9 cellular contexts compared by ENCODE assay signal in the genomic region with DNA sequence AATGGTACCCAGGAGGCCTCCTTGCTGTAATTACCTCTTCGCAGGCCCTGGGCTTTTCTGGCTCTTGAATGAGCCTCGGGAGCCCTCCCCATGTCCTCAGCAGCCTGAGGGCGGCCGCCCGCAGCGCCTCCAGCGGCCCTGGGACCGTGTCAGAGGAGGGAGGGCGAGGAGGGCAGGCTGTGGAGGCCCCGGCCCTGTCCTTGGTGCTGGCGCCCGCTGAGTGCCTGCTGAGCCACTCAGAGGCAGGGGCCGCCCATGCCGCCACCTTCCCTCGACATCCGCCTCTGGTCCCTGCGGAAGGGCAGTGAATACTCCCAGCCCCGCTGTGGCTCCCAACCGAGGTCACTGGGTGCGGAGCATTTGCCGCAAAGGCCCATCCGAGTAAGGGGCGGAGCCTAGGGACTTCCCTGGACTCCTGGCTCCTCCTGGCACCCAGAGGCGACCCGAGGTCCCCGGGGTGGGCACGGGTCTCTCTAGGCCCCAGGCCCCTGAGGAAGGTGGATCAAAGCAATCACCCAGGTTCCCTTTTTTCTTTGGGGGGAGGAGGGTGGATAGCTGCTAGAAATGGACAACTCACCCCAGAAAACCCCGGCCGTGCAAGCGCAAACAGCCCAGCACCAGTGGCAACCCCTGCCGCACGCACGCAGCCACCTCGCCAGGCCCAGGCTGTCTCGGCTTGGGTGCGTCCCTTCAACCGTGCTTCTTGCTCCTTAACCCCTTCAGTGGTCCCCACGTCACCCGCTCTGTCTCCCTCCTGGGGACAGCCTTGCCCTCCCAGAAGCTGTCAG. TPM values are rescaled to one million over a fixed set of nuclear protein-coding genes. Genes with fewer than 3 reads are reported as not detected.
DNase-seq lines count a peak whose midpoint lies in the region; ATAC-seq and TF ChIP-seq lines count a peak whose summit lies in the region.
"Had no signal": no experiment of that assay in that cellular context is flagged by ENCODE, and none has a peak within 500 bp of the region (broad histone marks: within the 10 kb centered on the region; RNA-seq: fewer than 3 reads in every experiment).

No MANE protein-coding gene starts in this region.

- TF ChIP-seq CTCF in AG04450 (IDR thresholded peaks at IDR 0.05; ENCODE audit: low read depth, low read length) = 0 out of 2 replicates have a peak, but pooled peaks have one; percentile 5
- peak; percentile 41; the same call in 2 of the 3 replicates for TF ChIP-seq CTCF in H9 (conservative IDR thresholded peaks at IDR 0.05)

- peaks cover 0 to 3% of the 10 kb centered on the region in 2 experiments; a peak in 1 of 5 replicates for H3K9me3 Mint-ChIP-seq in H9

- no peak overlapping the region for H2BK15ac ChIP-seq in H9 (ENCODE audit: low read depth, low read length)

- no peaks in the 10 kb centered on the region; the same call in 1 of the 2 replicates for H3K4me1 ChIP-seq in H9 (ENCODE audit: insufficient read depth, low read length)
- no peaks in the 10 kb centered on the region for H3K4me1 ChIP-seq in adipocyte (ENCODE audit: control insufficient read depth, insufficient read depth, low read length)

- H3K4me1 Mint-ChIP-seq in H9 = peaks cover 5 to 23% of the 10 kb centered on the region in 2 experiments

- H2AK5ac ChIP-seq in H9 (ENCODE audit: insufficient read length, low read length) = no peak overlapping the region

- no peak overlapping the region for H3T11ph ChIP-seq in H9 (ENCODE audit: low read length)

- no peaks in the 10 kb centered on the region for H3K79me2 ChIP-seq in H9 (ENCODE audit: insufficient read depth, low read length)

- no peak overlapping the region for H3K18ac ChIP-seq in H9 (ENCODE audit: insufficient read length, low read depth, low read length)

- H2BK5ac ChIP-seq in H9 (ENCODE audit: insufficient read length, low read length) = no peak overlapping the region

- H2AFZ ChIP-seq in H9 (ENCODE audit: low read length) = no peak overlapping the region

- H3K27ac Mint-ChIP-seq in H9 = no peak overlapping the region

- no peak for ATAC-seq in GM21390 (IDR thresholded peaks at IDR 0.05; ENCODE audit: unreplicated experiment)

- H3K4ac ChIP-seq in H9 (ENCODE audit: low read depth, low read length) = no peak overlapping the region

- H3K27ac ChIP-seq in AG04450 (ENCODE audit: low read depth, low read length) (no peak overlapping the region), H9 (ENCODE audit: insufficient read length, low read depth, low read length) (no peak overlapping the region)

- no peaks in the 10 kb centered on the region for H3K79me1 ChIP-seq in H9 (ENCODE audit: insufficient read depth, low read depth, low read length, poor library complexity, severe bottlenecking)

- H4K91ac ChIP-seq in H9 (ENCODE audit: insufficient read length, low read depth, low read length) = no peak overlapping the region

- H3K27me3 ChIP-seq in AG04450 (ENCODE audit: control insufficient read depth, insufficient read depth, low read length) = peaks cover 45% of the 10 kb centered on the region
- H3K27me3 ChIP-seq in H9 (ENCODE audit: insufficient read depth, low read length) = peaks cover 38% of the 10 kb centered on the region; the same call in 1 of the 2 replicates
- peaks cover 49% of the 10 kb centered on the region for H3K27me3 ChIP-seq in adipocyte (replicated peaks; ENCODE audit: control insufficient read depth, insufficient read depth, low read length)

- H3K36me3 ChIP-seq in adipocyte (ENCODE audit: control insufficient read depth, insufficient read depth, low read length, severe bottlenecking) = no peaks in the 10 kb centered on the region

- no peak overlapping the region for H3K56ac ChIP-seq in H9 (ENCODE audit: insufficient read length, low read depth, low read length)

- H3K14ac ChIP-seq in H9 (ENCODE audit: insufficient read depth, low read length) = no peak overlapping the region

- H3K4me3 Mint-ChIP-seq in H9 = peak overlapping the region in 1 of 2 experiments; percentile 46; a peak in 1 of 5 replicates

- peak overlapping the region; percentile 24 for H3K4me2 ChIP-seq in H9 (ENCODE audit: insufficient read depth, insufficient read length, low read length)

- no CpG with 5 or more reads among the region's 39 CpGs for WGBS in H9 (ENCODE audit: extremely low coverage, insufficient read length, low lambda C conversion rate)

- H2BK20ac ChIP-seq in H9 (ENCODE audit: low read depth, low read length, poor library complexity, severe bottlenecking) = no peak overlapping the region

- H3K9ac ChIP-seq in H9 (ENCODE audit: extremely low read depth, insufficient read length, low read length) (no peak overlapping the region), adipocyte (ENCODE audit: low read length) (no peak overlapping the region)

- CTCF ChIA-PET in AG04450 (lab: Charles Lee) = no interaction called here

- H2BK120ac ChIP-seq in H9 (ENCODE audit: low read depth, low read length, poor library complexity, severe bottlenecking) = no peak overlapping the region

- peaks cover 90% of the 10 kb centered on the region for H3K27me3 Mint-ChIP-seq in H9 (ENCODE audit: low read depth)

- peaks cover 3% of the 10 kb centered on the region for H3K23me2 ChIP-seq in H9 (ENCODE audit: insufficient read length, low read depth, low read length, poor library complexity, severe bottlenecking)

- no peaks in the 10 kb centered on the region for H3K36me3 Mint-ChIP-seq in H9 (ENCODE audit: insufficient read depth in 1 of 3, low read depth in 3 of 3)

- H3K23ac ChIP-seq in H9 (ENCODE audit: insufficient read length, low read depth, low read length) = no peak overlapping the region

- no peak overlapping the region for H4K8ac ChIP-seq in H9 (replicated peaks; ENCODE audit: insufficient read length, low read depth, low read length)

- peaks cover 2% of the 10 kb centered on the region for H4K20me1 ChIP-seq in H9 (ENCODE audit: control insufficient read depth, insufficient read depth, insufficient read length)

- DNase-seq in AG04450 (ENCODE audit: low read depth, low spot score) (no peak), H9 (peak; percentile 91), adipocyte (ENCODE audit: low read depth) (peak; percentile 28), left kidney (ENCODE audit: low read depth, low spot score) (peak; percentile 95), GM19238 (ENCODE audit: insufficient read length, low spot score) (no peak), A172 (ENCODE audit: low spot score) (no peak), NCI-H187 treated with DMSO at 0.1 percent for 48 hours (lab: John Stamatoyannopoulos, UW) (no peak)

- H4K5ac ChIP-seq in H9 (ENCODE audit: insufficient read length, low read depth, low read length) = no peak overlapping the region

- POLR2A ChIA-PET in AG04450 (lab: Yijun Ruan, JAX) = no interaction called here

- H3K9me3 ChIP-seq in AG04450 (ENCODE audit: control insufficient read depth, insufficient read depth, low read length) (no peaks in the 10 kb centered on the region; the same call in 1 of the 2 replicates), H9 (ENCODE audit: control insufficient read depth, low read depth, low read length) (no peaks in the 10 kb centered on the region), adipocyte (ENCODE audit: control insufficient read depth, low read length) (no peaks in the 10 kb centered on the region)

- H2BK12ac ChIP-seq in H9 (ENCODE audit: insufficient read length, low read depth, low read length) = no peak overlapping the region

- no peak overlapping the region for H3K4me3 ChIP-seq in AG04450 (ENCODE audit: low read depth, low read length)
- no peak overlapping the region for H3K4me3 ChIP-seq in adipocyte (ENCODE audit: low read length)

RNA-seq across cellular contexts. Expression of a gene that starts 2.7 kb away (rescaled TPM):
- not detected in 2 replicates for polyA plus RNA-seq in AG04450 (2011; rRNA removed)
- not detected in 2 replicates for polyA minus RNA-seq in AG04450 (2011; rRNA and poly(A)+ RNA removed)
- total RNA-seq in H9 (2021) = 10.2 and 12.4 TPM in 2 replicates
- 0.19 TPM in 1 of 2 replicates, not detected in the other for total RNA-seq in A172 (2014; rRNA removed; shearing (Covaris generic))
- total RNA-seq: T-helper 2 cell treated with Interferon-gamma antibody and Interleukin-4, amounts not matched to agents 100 ng/mL and 5 ng/mL, for 36 hours had no signal

Comparison
In these comparisons a context has a peak if more than half of its experiments do, and no peak if none do; other contexts are left out.
1. DNase-seq: peak in H9 (single experiment), adipocyte (single experiment) and left kidney (single experiment); none in AG04450 (single experiment), GM19238 (single experiment), A172 (single experiment) and NCI-H187 treated with DMSO at 0.1 percent for 48 hours (single experiment).